Comparison of ENCODE assay signal across 1 cellular context in genomic region chr1:3018051-3018471, GRCh38.
TF ChIP-seq lines count a peak whose summit lies in the region.

No MANE protein-coding gene starts in this region.

TF ChIP-seq in HepG2, 621 proteins besides CTCF, POLR2A, EP300 and RAD21:
- TF ChIP-seq CBFB (CRISPR knock-in tag; IDR thresholded peaks at IDR 0.05) (no peak), PLRG1 (conservative IDR thresholded peaks at IDR 0.05) (no peak), ZNF629 (CRISPR knock-in tag; conservative IDR thresholded peaks at IDR 0.05) (no peak), ZNF484 (CRISPR knock-in tag; IDR thresholded peaks at IDR 0.05; ENCODE audit: borderline replicate concordance, low read depth) (no peak), ZFP41 (CRISPR knock-in tag; IDR thresholded peaks at IDR 0.05; ENCODE audit: borderline replicate concordance) (no peak), ZNF382 (CRISPR knock-in tag; IDR thresholded peaks at IDR 0.05; ENCODE audit: borderline replicate concordance) (no peak), TP53 (CRISPR knock-in tag; conservative IDR thresholded peaks at IDR 0.05) (no peak), ZNF282 (IDR thresholded peaks at IDR 0.05; ENCODE audit: partially characterized antibody) (no peak), SRSF9 (IDR thresholded peaks at IDR 0.05; ENCODE audit: borderline replicate concordance, insufficient read depth, low read depth, low read length, poor library complexity, severe bottlenecking) (no peak), PAWR (CRISPR knock-in tag; IDR thresholded peaks at IDR 0.05; ENCODE audit: borderline replicate concordance) (no peak), DR1 (CRISPR knock-in tag; IDR thresholded peaks at IDR 0.05) (no peak), ZNF230 (CRISPR knock-in tag; IDR thresholded peaks at IDR 0.05) (no peak), BRD4 (CRISPR knock-in tag; IDR thresholded peaks at IDR 0.05) (no peak), PAF1 (CRISPR knock-in tag; IDR thresholded peaks at IDR 0.05) (no peak), ZBTB7B (CRISPR knock-in tag; IDR thresholded peaks at IDR 0.05) (no peak), RFXAP (CRISPR knock-in tag; IDR thresholded peaks at IDR 0.05; ENCODE audit: borderline replicate concordance) (no peak), TBX3 (IDR thresholded peaks at IDR 0.05; ENCODE audit: borderline replicate concordance) (no peak), BORCS8-MEF2B (CRISPR knock-in tag; IDR thresholded peaks at IDR 0.05) (no peak)
- TF ChIP-seq, protein P1, sequence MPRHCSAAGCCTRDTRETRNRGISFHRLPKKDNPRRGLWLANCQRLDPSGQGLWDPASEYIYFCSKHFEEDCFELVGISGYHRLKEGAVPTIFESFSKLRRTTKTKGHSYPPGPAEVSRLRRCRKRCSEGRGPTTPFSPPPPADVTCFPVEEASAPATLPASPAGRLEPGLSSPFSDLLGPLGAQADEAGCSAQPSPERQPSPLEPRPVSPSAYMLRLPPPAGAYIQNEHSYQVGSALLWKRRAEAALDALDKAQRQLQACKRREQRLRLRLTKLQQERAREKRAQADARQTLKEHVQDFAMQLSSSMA (CRISPR knock-in tag; IDR thresholded peaks at IDR 0.05), result no peak
- TF ChIP-seq, protein P2, sequence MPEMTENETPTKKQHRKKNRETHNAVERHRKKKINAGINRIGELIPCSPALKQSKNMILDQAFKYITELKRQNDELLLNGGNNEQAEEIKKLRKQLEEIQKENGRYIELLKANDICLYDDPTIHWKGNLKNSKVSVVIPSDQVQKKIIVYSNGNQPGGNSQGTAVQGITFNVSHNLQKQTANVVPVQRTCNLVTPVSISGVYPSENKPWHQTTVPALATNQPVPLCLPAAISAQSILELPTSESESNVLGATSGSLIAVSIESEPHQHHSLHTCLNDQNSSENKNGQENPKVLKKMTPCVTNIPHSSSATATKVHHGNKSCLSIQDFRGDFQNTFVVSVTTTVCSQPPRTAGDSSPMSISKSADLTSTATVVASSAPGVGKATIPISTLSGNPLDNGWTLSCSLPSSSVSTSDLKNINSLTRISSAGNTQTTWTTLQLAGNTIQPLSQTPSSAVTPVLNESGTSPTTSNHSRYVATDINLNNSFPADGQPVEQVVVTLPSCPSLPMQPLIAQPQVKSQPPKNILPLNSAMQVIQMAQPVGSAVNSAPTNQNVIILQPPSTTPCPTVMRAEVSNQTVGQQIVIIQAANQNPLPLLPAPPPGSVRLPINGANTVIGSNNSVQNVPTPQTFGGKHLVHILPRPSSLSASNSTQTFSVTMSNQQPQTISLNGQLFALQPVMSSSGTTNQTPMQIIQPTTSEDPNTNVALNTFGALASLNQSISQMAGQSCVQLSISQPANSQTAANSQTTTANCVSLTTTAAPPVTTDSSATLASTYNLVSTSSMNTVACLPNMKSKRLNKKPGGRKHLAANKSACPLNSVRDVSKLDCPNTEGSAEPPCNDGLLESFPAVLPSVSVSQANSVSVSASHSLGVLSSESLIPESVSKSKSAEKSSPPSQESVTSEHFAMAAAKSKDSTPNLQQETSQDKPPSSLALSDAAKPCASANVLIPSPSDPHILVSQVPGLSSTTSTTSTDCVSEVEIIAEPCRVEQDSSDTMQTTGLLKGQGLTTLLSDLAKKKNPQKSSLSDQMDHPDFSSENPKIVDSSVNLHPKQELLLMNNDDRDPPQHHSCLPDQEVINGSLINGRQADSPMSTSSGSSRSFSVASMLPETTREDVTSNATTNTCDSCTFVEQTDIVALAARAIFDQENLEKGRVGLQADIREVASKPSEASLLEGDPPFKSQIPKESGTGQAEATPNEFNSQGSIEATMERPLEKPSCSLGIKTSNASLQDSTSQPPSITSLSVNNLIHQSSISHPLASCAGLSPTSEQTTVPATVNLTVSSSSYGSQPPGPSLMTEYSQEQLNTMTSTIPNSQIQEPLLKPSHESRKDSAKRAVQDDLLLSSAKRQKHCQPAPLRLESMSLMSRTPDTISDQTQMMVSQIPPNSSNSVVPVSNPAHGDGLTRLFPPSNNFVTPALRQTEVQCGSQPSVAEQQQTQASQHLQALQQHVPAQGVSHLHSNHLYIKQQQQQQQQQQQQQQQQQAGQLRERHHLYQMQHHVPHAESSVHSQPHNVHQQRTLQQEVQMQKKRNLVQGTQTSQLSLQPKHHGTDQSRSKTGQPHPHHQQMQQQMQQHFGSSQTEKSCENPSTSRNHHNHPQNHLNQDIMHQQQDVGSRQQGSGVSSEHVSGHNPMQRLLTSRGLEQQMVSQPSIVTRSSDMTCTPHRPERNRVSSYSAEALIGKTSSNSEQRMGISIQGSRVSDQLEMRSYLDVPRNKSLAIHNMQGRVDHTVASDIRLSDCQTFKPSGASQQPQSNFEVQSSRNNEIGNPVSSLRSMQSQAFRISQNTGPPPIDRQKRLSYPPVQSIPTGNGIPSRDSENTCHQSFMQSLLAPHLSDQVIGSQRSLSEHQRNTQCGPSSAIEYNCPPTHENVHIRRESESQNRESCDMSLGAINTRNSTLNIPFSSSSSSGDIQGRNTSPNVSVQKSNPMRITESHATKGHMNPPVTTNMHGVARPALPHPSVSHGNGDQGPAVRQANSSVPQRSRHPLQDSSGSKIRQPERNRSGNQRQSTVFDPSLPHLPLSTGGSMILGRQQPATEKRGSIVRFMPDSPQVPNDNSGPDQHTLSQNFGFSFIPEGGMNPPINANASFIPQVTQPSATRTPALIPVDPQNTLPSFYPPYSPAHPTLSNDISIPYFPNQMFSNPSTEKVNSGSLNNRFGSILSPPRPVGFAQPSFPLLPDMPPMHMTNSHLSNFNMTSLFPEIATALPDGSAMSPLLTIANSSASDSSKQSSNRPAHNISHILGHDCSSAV (CRISPR knock-in tag; IDR thresholded peaks at IDR 0.05; ENCODE audit: borderline replicate concordance), result no peak
TF ChIP-seq in HepG2: peak in this region for 0.
